25 cellular contexts compared by ENCODE assay signal in genomic region chr12:126139355-126139754, GRCh38.
DNase-seq lines count a peak whose midpoint lies in the region; ATAC-seq, FAIRE-seq and TF ChIP-seq lines count a peak whose summit lies in the region.
"Had no signal": no experiment of that assay in that cellular context is flagged by ENCODE, and none has a peak within 500 bp of the region (broad histone marks: within the 10 kb centered on the region; RNA-seq: fewer than 3 reads in every experiment).

No MANE protein-coding gene starts in this region.

- H3F3A ChIP-seq in PC-3 (ENCODE audit: low read length, unreplicated experiment) = no peaks in the 10 kb centered on the region

- H3K27me3 ChIP-seq in PC-3 (ENCODE audit: low read length) = no peaks in the 10 kb centered on the region
- no peaks in the 10 kb centered on the region for H3K27me3 ChIP-seq in testis
- no peaks in the 10 kb centered on the region for H3K27me3 ChIP-seq in adrenal gland
- H3K27me3 ChIP-seq: heart left ventricle, upper lobe of right lung had no signal

- DNase-seq in HEK293T (ENCODE audit: extremely low spot score) = peak; percentile 9
- no peak for DNase-seq in PC-3
- no peak for DNase-seq in epithelial cell of proximal tubule (ENCODE audit: low read depth)
- no peak for DNase-seq in testis
- DNase-seq in H54 (ENCODE audit: insufficient read length, low spot score) = no peak
- no peak for DNase-seq in adrenal gland
- DNase-seq: activated CD4-positive, alpha-beta T cell treated with anti-CD3 and anti-CD28 coated beads, Interleukin-2, amount 50 U/mL, for 48 hours; amniotic stem cell; DMS 273 treated with DMSO at 0.1 percent for 48 hours; effector CD8-positive, alpha-beta T cell; HCEC 1CT; heart left ventricle; IMR-90; left ventricle myocardium superior; MV-4-11; NCI-H187 treated with DMSO at 0.1 percent for 48 hours; NCI-H226; Right ventricle myocardium superior; stimulated activated CD4-positive, alpha-beta T cell treated with anti-CD3 and anti-CD28 coated beads, Interleukin-1b, Interleukin-23, amount 100 ng/mL, for 48 hours; stimulated activated naive CD8-positive, alpha-beta T cell treated with anti-CD3 and anti-CD28 coated beads, Interleukin-15, amount 100 ng/mL, for 72 hours; T-helper 1 cell; upper lobe of right lung had no signal

- H4K20me1 ChIP-seq in PC-3 (ENCODE audit: low read length) = no peaks in the 10 kb centered on the region

- H3K4me3 ChIP-seq in PC-3 (ENCODE audit: low read length) (no peak overlapping the region), epithelial cell of proximal tubule (ENCODE audit: low read depth, low read length) (no peak overlapping the region), testis (no peak overlapping the region), adrenal gland (no peak overlapping the region)
- H3K4me3 ChIP-seq: A549, heart left ventricle, upper lobe of right lung had no signal

- BruUV-seq in PC-3 (replicated peaks; lab: Mats Ljungman, UMichigan) = no TSS peak

- ATAC-seq in PC-3 = no peak
- no peak for ATAC-seq in GM19351 (IDR thresholded peaks at IDR 0.05; ENCODE audit: unreplicated experiment)
- ATAC-seq: A549; heart left ventricle; left ventricle myocardium superior; stimulated activated naive CD8-positive, alpha-beta T cell treated with anti-CD3 and anti-CD28 coated beads, Interleukin-15, amount 100 ng/mL, for 72 hours; upper lobe of right lung had no signal

- H3K79me2 ChIP-seq in PC-3 (ENCODE audit: low read length) = no peaks in the 10 kb centered on the region

- H3K9me2 ChIP-seq in PC-3 (replicated peaks; ENCODE audit: low read length) = no peaks in the 10 kb centered on the region

- CTCF ChIA-PET in HEK293T (lab: Yijun Ruan, JAX) = no interaction called here
- CTCF ChIA-PET in PC-3 (lab: Charles Lee) = no interaction called here

- no peak overlapping the region for H2AFZ ChIP-seq in PC-3 (ENCODE audit: low read length)

- no peak for FAIRE-seq in H54 (lab: Jason Lieb, UNC)
- FAIRE-seq: A549 had no signal

- 96 to 98% methylated on average over 5 of the region's 5 CpGs for WGBS in testis, 2 donors
- 91 to 100% (median 93%) methylated on average over 5 of the region's 5 CpGs for WGBS in adrenal gland, 4 donors

- H3K4me1 ChIP-seq in PC-3 (ENCODE audit: insufficient read depth, low read length) (no peaks in the 10 kb centered on the region), testis (no peaks in the 10 kb centered on the region), adrenal gland (replicated peaks in 1 of 2) (no peaks in the 10 kb centered on the region)
- H3K4me1 ChIP-seq: A549, heart left ventricle, upper lobe of right lung had no signal

- H3K4me2 ChIP-seq in PC-3 (ENCODE audit: low read length) = no peak overlapping the region
- H3K4me2 ChIP-seq: A549 had no signal

- no peak overlapping the region for H3K9ac ChIP-seq in PC-3 (ENCODE audit: low read length)

- H3K9me3 ChIP-seq in PC-3 (ENCODE audit: low read length) (peaks cover 42% of the 10 kb centered on the region), testis (no peaks in the 10 kb centered on the region), adrenal gland (replicated peaks in 1 of 3) (no peaks in the 10 kb centered on the region)

- no peaks in the 10 kb centered on the region for H3K36me3 ChIP-seq in PC-3 (ENCODE audit: low read depth, low read length)
- H3K36me3 ChIP-seq in testis (ENCODE audit: low read depth, missing control alignments) = no peaks in the 10 kb centered on the region
- no peaks in the 10 kb centered on the region for H3K36me3 ChIP-seq in adrenal gland (replicated peaks in 1 of 2)
- H3K36me3 ChIP-seq: heart left ventricle, upper lobe of right lung had no signal

- POLR2A ChIA-PET in HEK293T (lab: Yijun Ruan, JAX) (no interaction called here), PC-3 (lab: Charles Lee; ENCODE audit: unreplicated experiment) (no interaction called here)

- H3K27ac ChIP-seq in 22Rv1 = no peak overlapping the region
- no peak overlapping the region for H3K27ac ChIP-seq in PC-3 (ENCODE audit: low read length)
- no peak overlapping the region for H3K27ac ChIP-seq in testis
- no peak overlapping the region for H3K27ac ChIP-seq in adrenal gland
- H3K27ac ChIP-seq: A549, heart left ventricle, upper lobe of right lung had no signal

- no peak for TF ChIP-seq POLR2A in testis (IDR thresholded peaks at IDR 0.05)
- no peak for TF ChIP-seq POLR2A in H54 (IDR thresholded peaks at IDR 0.05; ENCODE audit: low read depth, low read length)
- no peak for TF ChIP-seq POLR2A in adrenal gland (IDR thresholded peaks at IDR 0.05)

- intact Hi-C loops in PC-3 (cut with micrococcal nuclease) (no loop called here), testis (cut with DNase I; ENCODE audit: low total_unique reads) (no loop called here), adrenal gland (cut with DNase I) (no loop called here)

- TF ChIP-seq CTCF in 22Rv1 (IDR thresholded peaks at IDR 0.05) = peak; percentile 49
- peak; percentile 42 for TF ChIP-seq CTCF in PC-3 (conservative IDR thresholded peaks at IDR 0.05; ENCODE audit: low read depth, low read length)
- TF ChIP-seq CTCF in epithelial cell of proximal tubule (conservative IDR thresholded peaks at IDR 0.05; ENCODE audit: low read depth, low read length) = peak; percentile 35
- peak in 1 of 3 experiments; percentile 9 for TF ChIP-seq CTCF in testis (IDR thresholded peaks at IDR 0.05)
- TF ChIP-seq CTCF in adrenal gland (IDR thresholded peaks at IDR 0.05) = no peak

TF ChIP-seq in HEK293T, 16 proteins besides CTCF, POLR2A, EP300 and RAD21:
- no peak for TF ChIP-seq ZNF384 (IDR thresholded peaks at IDR 0.05)
- no peak for TF ChIP-seq FOXM1 (IDR thresholded peaks at IDR 0.05; ENCODE audit: borderline replicate concordance)

Comparison
In these comparisons a context has a peak if more than half of its experiments do, and no peak if none do; other contexts are left out.
1. CTCF ChIP-seq: peak in 22Rv1 (single experiment), PC-3 (single experiment) and epithelial cell of proximal tubule (single experiment); none in adrenal gland (0 of 6).